Comparison of ENCODE assay signal across 8 cellular contexts in the genomic region with DNA sequence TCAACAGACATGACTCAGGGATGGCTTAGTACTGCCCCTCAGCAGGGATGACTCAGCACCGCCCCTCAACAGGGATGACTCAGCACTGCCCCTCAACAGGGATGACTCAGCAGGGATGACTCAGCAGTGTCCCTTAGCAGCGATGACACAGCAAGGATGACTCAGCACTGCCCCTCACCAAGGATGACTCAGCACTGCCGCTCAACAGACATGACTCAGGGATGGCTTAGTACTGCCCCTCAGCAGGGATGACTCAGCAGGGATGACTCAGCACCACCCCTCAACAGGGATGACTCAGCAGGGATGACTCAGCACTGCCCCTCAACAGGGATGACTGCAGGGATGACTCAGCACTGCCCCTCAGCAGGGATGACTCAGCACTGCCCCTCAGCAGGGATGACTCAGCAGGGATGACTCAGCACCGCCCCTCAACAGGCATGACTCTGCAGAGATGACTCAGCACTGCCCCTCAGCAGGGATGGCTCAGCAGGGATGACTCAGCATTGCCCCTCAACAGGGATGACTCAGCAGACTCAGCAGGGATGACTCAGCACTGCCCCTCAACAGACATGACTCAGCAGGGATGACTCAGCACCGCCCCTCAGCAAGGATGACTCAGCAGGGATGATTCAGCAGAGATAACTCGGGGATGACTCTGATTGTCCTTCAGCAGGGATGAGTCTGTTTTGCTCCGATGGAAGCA. TPM values are rescaled to one million over a fixed set of nuclear protein-coding genes. Genes with fewer than 3 reads are reported as not detected.
DNase-seq lines count a peak whose midpoint lies in the region; ATAC-seq, FAIRE-seq and TF ChIP-seq lines count a peak whose summit lies in the region.
"Not testable (repeated sequence)": the region's sequence is repeated elsewhere in the genome, so short reads cannot be mapped to it uniquely, and the experiment has no call there.

No MANE protein-coding gene starts in this region.

- H3K9ac ChIP-seq in astrocyte (ENCODE audit: low read length), result peak overlapping the region; percentile 22

- peak overlapping the region; percentile 34 for H3K4me3 Mint-ChIP-seq in astrocyte (ENCODE audit: unreplicated experiment)
- peak overlapping the region; percentile 48 for H3K4me3 Mint-ChIP-seq in natural killer cell treated with Interleukin-12 subunit alpha and Interleukin-12 subunit beta and Interleukin-15 and Interleukin-18, amount 100 ng/mL, for 72 hours

- not testable (repeated sequence) for H3K27me3 Mint-ChIP-seq in astrocyte (ENCODE audit: low read depth, unreplicated experiment); natural killer cell treated with Interleukin-12 subunit alpha and Interleukin-12 subunit beta and Interleukin-15 and Interleukin-18, amount 100 ng/mL, for 72 hours

- DNase-seq in BE2C, result peak; percentile 76
- DNase-seq in HUDEP-2 (lab: John Stamatoyannopoulos, UW; ENCODE audit: unreplicated experiment in 76 of 76), result peak in 58 of 76 experiments; percentile 7 to 75 (median 48)
- peak; percentile 54 for DNase-seq in RCC 7860 (ENCODE audit: low spot score)
- peak; percentile 50 to 57 for DNase-seq in activated CD4-positive, alpha-beta T cell treated with anti-CD3 and anti-CD28 coated beads, Interleukin-2, amount 50 U/mL, for 48 hours
- DNase-seq in astrocyte (ENCODE audit: low read depth), result peak; percentile 56
- DNase-seq in fibroblast of pulmonary artery (ENCODE audit: low read depth), result peak; percentile 77
- peak; percentile 74 for DNase-seq in natural killer cell treated with Interleukin-12 subunit alpha and Interleukin-12 subunit beta and Interleukin-15 and Interleukin-18, amount 100 ng/mL, for 72 hours (ENCODE audit: low spot score)
- peak; percentile 36 to 40 for DNase-seq in stimulated activated CD8-positive, alpha-beta memory T cell treated with anti-CD3 and anti-CD28 coated beads, Interleukin-15, amount 100 ng/mL, for 48 hours (ENCODE audit: low read depth in 2 of 2)

- not testable (repeated sequence) for H3K27me3 ChIP-seq in BE2C; astrocyte (ENCODE audit: insufficient read depth, low read length)

- H3K4me1 ChIP-seq in BE2C; astrocyte (ENCODE audit: insufficient read depth, low read length): not testable (repeated sequence)

- H3K36me3 ChIP-seq in BE2C, result peaks cover 71% of the 10 kb centered on the region
- H3K36me3 ChIP-seq in astrocyte (ENCODE audit: insufficient read depth, low read length), result peaks cover 20% of the 10 kb centered on the region

- peak overlapping the region; percentile 97 for H3K27ac Mint-ChIP-seq in astrocyte (ENCODE audit: unreplicated experiment)
- H3K27ac Mint-ChIP-seq in natural killer cell treated with Interleukin-12 subunit alpha and Interleukin-12 subunit beta and Interleukin-15 and Interleukin-18, amount 100 ng/mL, for 72 hours, result peak overlapping the region; percentile 92 to 97

- not testable (repeated sequence) for H3K4me2 ChIP-seq in astrocyte (ENCODE audit: low read length)

- H4K20me1 ChIP-seq in astrocyte (ENCODE audit: insufficient read depth, low read length), result peaks cover 32% of the 10 kb centered on the region

- H3K79me2 ChIP-seq in astrocyte (ENCODE audit: insufficient read depth, low read length), result not testable (repeated sequence)

- H3K4me1 Mint-ChIP-seq in astrocyte (ENCODE audit: low read depth, unreplicated experiment), result not testable (repeated sequence)
- peaks cover 15 to 24% of the 10 kb centered on the region in 2 donors for H3K4me1 Mint-ChIP-seq in natural killer cell treated with Interleukin-12 subunit alpha and Interleukin-12 subunit beta and Interleukin-15 and Interleukin-18, amount 100 ng/mL, for 72 hours (ENCODE audit: low read depth in 2 of 2)

- peak; percentile 72 to 81 for ATAC-seq in natural killer cell treated with Interleukin-12 subunit alpha and Interleukin-12 subunit beta and Interleukin-15 and Interleukin-18, amount 100 ng/mL, for 72 hours

- H3K9me3 Mint-ChIP-seq in astrocyte (ENCODE audit: unreplicated experiment), result peaks cover 32% of the 10 kb centered on the region
- not testable (repeated sequence) for H3K9me3 Mint-ChIP-seq in natural killer cell treated with Interleukin-12 subunit alpha and Interleukin-12 subunit beta and Interleukin-15 and Interleukin-18, amount 100 ng/mL, for 72 hours

- H3K36me3 Mint-ChIP-seq in astrocyte (ENCODE audit: low read depth, unreplicated experiment), result peaks cover 57% of the 10 kb centered on the region
- peaks cover 18% of the 10 kb centered on the region for H3K36me3 Mint-ChIP-seq in natural killer cell treated with Interleukin-12 subunit alpha and Interleukin-12 subunit beta and Interleukin-15 and Interleukin-18, amount 100 ng/mL, for 72 hours

- not testable (repeated sequence) for TF ChIP-seq CTCF in BE2C (IDR thresholded peaks at IDR 0.05; ENCODE audit: low read depth, low read length); astrocyte (IDR thresholded peaks at IDR 0.05; ENCODE audit: insufficient read depth, low read depth, low read length); fibroblast of pulmonary artery (IDR thresholded peaks at IDR 0.05; ENCODE audit: low read length, missing control alignments)

- not testable (repeated sequence) for FAIRE-seq in RCC 7860 (lab: Jason Lieb, UNC); astrocyte (lab: Jason Lieb, UNC)

- not testable (repeated sequence) for H3K9me3 ChIP-seq in BE2C
- peaks cover 29% of the 10 kb centered on the region for H3K9me3 ChIP-seq in astrocyte (ENCODE audit: insufficient read depth, low read depth, low read length)

- peak overlapping the region; percentile 74 for H3K27ac ChIP-seq in astrocyte (ENCODE audit: low read depth, low read length)

- not testable (repeated sequence) for H3K4me3 ChIP-seq in BE2C (ENCODE audit: low read depth, low read length); astrocyte (ENCODE audit: insufficient read depth, low read depth, low read length); fibroblast of pulmonary artery (replicated peaks; ENCODE audit: low read depth, low read length)

- not testable (repeated sequence) for H2AFZ ChIP-seq in astrocyte (ENCODE audit: low read depth, low read length)

RNA-seq across cellular contexts. Expression of a gene that starts 23.6 kb away (rescaled TPM):
- 54.3 TPM for polyA plus RNA-seq in BE2C (2012; ENCODE audit: insufficient read depth, insufficient read length, low read depth)
- 18.1 and 24.0 TPM in 2 replicates for total RNA-seq in astrocyte
- not detected for total RNA-seq in natural killer cell treated with Interleukin-12 subunit alpha and Interleukin-12 subunit beta and Interleukin-15 and Interleukin-18, amount 100 ng/mL, for 72 hours

RNA-seq across cellular contexts. Expression of a gene that starts 47.1 kb away (rescaled TPM):
- 249 TPM for polyA plus RNA-seq in BE2C (2012; ENCODE audit: insufficient read depth, insufficient read length, low read depth)
- 70.7 and 78.8 TPM in 2 replicates for total RNA-seq in astrocyte
- 10 to 100 TPM; 44.2 to 55.5 TPM for total RNA-seq in natural killer cell treated with Interleukin-12 subunit alpha and Interleukin-12 subunit beta and Interleukin-15 and Interleukin-18, amount 100 ng/mL, for 72 hours

Comparison
In these comparisons a context has a peak if more than half of its experiments do, and no peak if none do; other contexts are left out.
1. RNA of a gene that starts 23.6 kb away (total RNA-seq): 18.1 to 24.0 TPM in astrocyte; not detected in natural killer cell treated with Interleukin-12 subunit alpha and Interleukin-12 subunit beta and Interleukin-15 and Interleukin-18, amount 100 ng/mL, for 72 hours; every median in the first group is over 10 times any median in the second.
2. Peak in every context shown above with its lines, with median percentiles within 50 percentile points of each other: DNase-seq.